In genomic region chr11:45655347-45655756, GRCh38 we compare ENCODE assay signal across 8 cellular contexts. TPM values are rescaled to one million over a fixed set of nuclear protein-coding genes. Genes with fewer than 3 reads are reported as not detected.
A peak's percentile ranks its signal among the peaks of the same experiment; 100 is the strongest.
DNase-seq lines count a peak whose midpoint lies in the region; ATAC-seq and TF ChIP-seq lines count a peak whose summit lies in the region.

No MANE protein-coding gene starts in this region.

- peak; percentile 54 for DNase-seq in Caki2 (ENCODE audit: low read depth)
- DNase-seq in HFF-Myc (ENCODE audit: extremely low read depth, low read depth), result peak; percentile 25
- DNase-seq in NCI-H446 (lab: John Stamatoyannopoulos, UW), result peak; percentile 63 to 83
- peak; percentile 50 for DNase-seq in activated CD4-positive, alpha-beta T cell treated with anti-CD3 and anti-CD28 coated beads, Interleukin-2, amount 10 ng/mL, durations not matched to agents 7 days and 5 days
- peak; percentile 80 for DNase-seq in coronary artery (ENCODE audit: low spot score)
- DNase-seq in stimulated activated CD4-positive, alpha-beta T cell treated with anti-CD3 and anti-CD28 coated beads, TNF-alpha, amount 100 ng/mL, for 1 hour (ENCODE audit: low read depth in 3 of 3, low spot score in 1 of 3), result peak; percentile 5 to 53 (median 29)

- no peaks in the 10 kb centered on the region for H3K9me3 ChIP-seq in liver (ENCODE audit: control insufficient read depth in 4 of 4, low read length in 3 of 4)

- peaks cover 0 to 2% (median 0%) of the 10 kb centered on the region in 4 donors for H3K27me3 ChIP-seq in liver (ENCODE audit: control insufficient read depth in 4 of 4, insufficient read depth in 4 of 4, low read length in 3 of 4)

- TF ChIP-seq CTCF in HFF-Myc (IDR thresholded peaks at IDR 0.05; ENCODE audit: low read depth, low read length, missing control alignments) (peak; percentile 96), coronary artery (IDR thresholded peaks at IDR 0.05) (peak; percentile 82), liver (IDR thresholded peaks at IDR 0.05; ENCODE audit: low read depth, low read length, missing input control) (peak; percentile 92)

- in situ Hi-C loops in Caki2 (cut with HindIII; ENCODE audit: low pct_unique_long_range_greater_than_20kb, low sequenced_read_pairs), result no loop called here

- H3K4me3 ChIP-seq in HFF-Myc (replicated peaks; ENCODE audit: low read depth, low read length) (no peak overlapping the region), coronary artery (no peak overlapping the region), liver (ENCODE audit: low read depth in 1 of 3, low read length in 3 of 3) (no peak overlapping the region)

- peaks cover 7% of the 10 kb centered on the region for H3K27me3 Mint-ChIP-seq in activated CD4-positive, alpha-beta T cell treated with anti-CD3 and anti-CD28 coated beads, Interleukin-2, amount 10 ng/mL, durations not matched to agents 7 days and 5 days

- no peak overlapping the region for H3K9ac ChIP-seq in liver (ENCODE audit: low read depth in 1 of 2, low read length in 2 of 2)

- no peak for ATAC-seq in GM21717 (IDR thresholded peaks at IDR 0.05; ENCODE audit: unreplicated experiment)

- no peaks in the 10 kb centered on the region for H3K36me3 ChIP-seq in liver (ENCODE audit: control insufficient read depth in 4 of 4, insufficient read depth in 3 of 4, low read depth in 1 of 4, low read length in 3 of 4)

- no peaks in the 10 kb centered on the region for H3K9me3 Mint-ChIP-seq in activated CD4-positive, alpha-beta T cell treated with anti-CD3 and anti-CD28 coated beads, Interleukin-2, amount 10 ng/mL, durations not matched to agents 7 days and 5 days

- peaks cover 4% of the 10 kb centered on the region for H3K4me1 Mint-ChIP-seq in activated CD4-positive, alpha-beta T cell treated with anti-CD3 and anti-CD28 coated beads, Interleukin-2, amount 10 ng/mL, durations not matched to agents 7 days and 5 days

- 15% methylated on average over 16 of the region's 16 CpGs for WGBS in liver

- POLR2A ChIA-PET in activated CD4-positive, alpha-beta T cell treated with anti-CD3 and anti-CD28 coated beads, Interleukin-2, amount 10 ng/mL, durations not matched to agents 7 days and 5 days (lab: Charles Lee), result no interaction called here

- CTCF ChIA-PET in activated CD4-positive, alpha-beta T cell treated with anti-CD3 and anti-CD28 coated beads, Interleukin-2, amount 10 ng/mL, durations not matched to agents 7 days and 5 days (lab: Charles Lee), result interaction anchor here (0.8 to 1.7 kb wide), 7 partner anchors 9 to 285 kb away, joined by 3 to 5 read pairs (median 4); no protein-coding TSS in a partner anchor

- H3K4me3 Mint-ChIP-seq in activated CD4-positive, alpha-beta T cell treated with anti-CD3 and anti-CD28 coated beads, Interleukin-2, amount 10 ng/mL, durations not matched to agents 7 days and 5 days, result no peak overlapping the region

- peak; percentile 84 to 96 for TF ChIP-seq RAD21 in liver (IDR thresholded peaks at IDR 0.05)

- H3K4me1 ChIP-seq in liver (ENCODE audit: control insufficient read depth in 4 of 4, insufficient read depth in 4 of 4, low read length in 3 of 4), result peaks cover 0 to 1% (median 0%) of the 10 kb centered on the region in 4 donors

- H3K36me3 Mint-ChIP-seq in activated CD4-positive, alpha-beta T cell treated with anti-CD3 and anti-CD28 coated beads, Interleukin-2, amount 10 ng/mL, durations not matched to agents 7 days and 5 days (ENCODE audit: low read depth), result no peaks in the 10 kb centered on the region

- H3K27ac ChIP-seq in coronary artery (no peak overlapping the region), liver (ENCODE audit: low read depth in 1 of 2, low read length in 2 of 2) (no peak overlapping the region)

- H3K27ac Mint-ChIP-seq in activated CD4-positive, alpha-beta T cell treated with anti-CD3 and anti-CD28 coated beads, Interleukin-2, amount 10 ng/mL, durations not matched to agents 7 days and 5 days, result no peak overlapping the region

TF ChIP-seq in liver, 16 proteins besides CTCF, POLR2A, EP300 and RAD21:
- TF ChIP-seq EGR1 (IDR thresholded peaks at IDR 0.05; ENCODE audit: low read depth in 2 of 2), result no peak
- no peak for TF ChIP-seq HNF4G (IDR thresholded peaks at IDR 0.05)
- no peak for TF ChIP-seq FOXA1 (IDR thresholded peaks at IDR 0.05)
- no peak for TF ChIP-seq GABPA (IDR thresholded peaks at IDR 0.05 in 1 of 2, conservative IDR thresholded peaks at IDR 0.05 in 1 of 2)
- no peak for TF ChIP-seq FOXA2 (IDR thresholded peaks at IDR 0.05)
- no peak for TF ChIP-seq JUND (IDR thresholded peaks at IDR 0.05)
- TF ChIP-seq SP1 (IDR thresholded peaks at IDR 0.05), result no peak
- no peak for TF ChIP-seq REST (IDR thresholded peaks at IDR 0.05)
- TF ChIP-seq MAX (IDR thresholded peaks at IDR 0.05), result no peak
- no peak for TF ChIP-seq YY1 (IDR thresholded peaks at IDR 0.05)
- TF ChIP-seq RXRA (IDR thresholded peaks at IDR 0.05), result no peak
- no peak for TF ChIP-seq NR2F2 (IDR thresholded peaks at IDR 0.05)
- TF ChIP-seq ZBTB33 (IDR thresholded peaks at IDR 0.05), result no peak
- no peak for TF ChIP-seq TAF1 (conservative IDR thresholded peaks at IDR 0.05)
- TF ChIP-seq HNF4A (conservative IDR thresholded peaks at IDR 0.05), result no peak
- TF ChIP-seq, protein P1, sequence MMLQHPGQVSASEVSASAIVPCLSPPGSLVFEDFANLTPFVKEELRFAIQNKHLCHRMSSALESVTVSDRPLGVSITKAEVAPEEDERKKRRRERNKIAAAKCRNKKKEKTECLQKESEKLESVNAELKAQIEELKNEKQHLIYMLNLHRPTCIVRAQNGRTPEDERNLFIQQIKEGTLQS (IDR thresholded peaks at IDR 0.05), result no peak

RNA-seq across cellular contexts. Expression of gene CHST1, which starts 10.1 kb away (rescaled TPM):
- total RNA-seq in Caki2 (2014; rRNA removed; shearing (Covaris generic); ENCODE audit: low replicate concordance), result 1.5 TPM in 1 of 2 replicates, not detected in the other
- total RNA-seq in activated CD4-positive, alpha-beta T cell treated with anti-CD3 and anti-CD28 coated beads, Interleukin-2, amount 10 ng/mL, durations not matched to agents 7 days and 5 days, result not detected
- total RNA-seq in liver, result under 1 TPM; 0.23 to 0.59 TPM
- polyA plus RNA-seq in liver, result under 1 TPM; 0.32 to 0.81 TPM

Comparison
In these comparisons a context has a peak if more than half of its experiments do, and no peak if none do; other contexts are left out.
1. DNase-seq: peak in every context shown above with its lines; median percentile 80 in coronary artery; 73 in NCI-H446; 54 in Caki2; 50 in activated CD4-positive, alpha-beta T cell treated with anti-CD3 and anti-CD28 coated beads, Interleukin-2, amount 10 ng/mL, durations not matched to agents 7 days and 5 days; 29 in stimulated activated CD4-positive, alpha-beta T cell treated with anti-CD3 and anti-CD28 coated beads, TNF-alpha, amount 100 ng/mL, for 1 hour; 25 in HFF-Myc.